Comparison of ENCODE assay signal across 7 cellular contexts in the genomic region with DNA sequence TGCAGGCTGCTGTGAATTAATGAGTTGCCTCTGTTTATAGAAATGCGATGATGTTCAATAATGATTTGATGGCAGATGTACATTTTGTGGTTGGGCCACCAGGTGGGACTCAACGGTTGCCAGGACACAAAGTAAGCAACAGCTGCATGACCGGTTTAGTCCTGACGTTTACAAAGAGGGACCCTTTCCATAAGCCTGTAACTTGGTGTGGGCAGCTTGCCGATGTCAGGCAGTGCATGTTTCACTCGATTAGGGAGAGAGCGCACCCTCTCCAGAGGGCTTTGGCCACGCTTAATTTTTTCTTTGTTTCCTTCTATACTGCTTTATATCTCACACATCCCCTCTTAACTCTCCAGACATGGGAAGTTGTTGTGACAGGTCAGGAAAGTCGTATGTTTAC. TPM values are rescaled to one million over a fixed set of nuclear protein-coding genes. Genes with fewer than 3 reads are reported as not detected.
DNase-seq lines count a peak whose midpoint lies in the region; ATAC-seq and TF ChIP-seq lines count a peak whose summit lies in the region.

No MANE protein-coding gene starts in this region.

- no peak for ATAC-seq in GM21515 (IDR thresholded peaks at IDR 0.05; ENCODE audit: unreplicated experiment)

- H3K4me3 ChIP-seq in mammary epithelial cell (replicated peaks in 1 of 3; ENCODE audit: insufficient read depth in 1 of 3, low read depth in 2 of 3, low read length in 3 of 3) (peak overlapping the region in 2 of 3 experiments; percentile 22 to 33), lower leg skin (ENCODE audit: low read depth, poor library complexity, severe bottlenecking) (no peak overlapping the region)

- TF ChIP-seq CTCF in mammary epithelial cell (conservative IDR thresholded peaks at IDR 0.05 in 1 of 2, IDR thresholded peaks at IDR 0.05 in 1 of 2; ENCODE audit: extremely low read depth in 1 of 2, insufficient read depth in 1 of 2, low read depth in 1 of 2, low read length in 2 of 2) (no peak), lower leg skin (IDR thresholded peaks at IDR 0.05) (no peak)

- BruUV-seq in mammary epithelial cell (replicated peaks; lab: Mats Ljungman, UMichigan) = no TSS peak

- no peaks in the 10 kb centered on the region for H4K20me1 ChIP-seq in mammary epithelial cell (ENCODE audit: insufficient read depth, low read length)

- DNase-seq in NCI-H1694 (lab: John Stamatoyannopoulos, UW) = peak; percentile 61
- DNase-seq in mammary epithelial cell = no peak
- peak; percentile 71 for DNase-seq in medulla oblongata (ENCODE audit: extremely low spot score)
- DNase-seq in ureter (ENCODE audit: low spot score) = peak; percentile 45
- no peak for DNase-seq in stimulated activated CD4-positive, alpha-beta T cell treated with anti-CD3 and anti-CD28 coated beads, Interleukin-4, amount 100 ng/mL, for 24 hours
- DNase-seq in lower leg skin (ENCODE audit: low spot score in 2 of 2) = no peak

- H3K36me3 ChIP-seq in mammary epithelial cell (ENCODE audit: insufficient read depth, low read length) = peaks cover 7% of the 10 kb centered on the region

- dilution Hi-C loops in mammary epithelial cell (cut with HindIII; ENCODE audit: low sequenced_read_pairs) = no loop called here

- peak overlapping the region; percentile 86 for H3K4me2 ChIP-seq in mammary epithelial cell (ENCODE audit: insufficient read depth, low read depth, low read length)

- TF ChIP-seq POLR2A in lower leg skin (IDR thresholded peaks at IDR 0.05) = no peak

- H3K27me3 ChIP-seq in mammary epithelial cell (ENCODE audit: insufficient read depth, low read length) = no peaks in the 10 kb centered on the region

- CTCF ChIA-PET in mammary epithelial cell (lab: Charles Lee; ENCODE audit: low non-redundant PET) = no interaction called here

- H3K4me1 ChIP-seq in mammary epithelial cell (ENCODE audit: insufficient read depth, low read length) = peaks cover 37% of the 10 kb centered on the region

- H3K9me3 ChIP-seq in mammary epithelial cell (replicated peaks; ENCODE audit: insufficient read depth, low read length) = no peaks in the 10 kb centered on the region

- intact Hi-C loops in mammary epithelial cell (cut with micrococcal nuclease) (loop anchor here (2.0 to 5.0 kb wide), 3 partner anchors 107 to 242 kb away; no protein-coding TSS in a partner anchor), lower leg skin (cut with DNase I; ENCODE audit: low total_unique reads) (no loop called here)

- 11% methylated on average over 8 of the region's 9 CpGs for WGBS in mammary epithelial cell (ENCODE audit: low coverage, missing lambda C conversion rate)
- WGBS in lower leg skin, 2 donors = 28 to 39% methylated on average over 9 of the region's 9 CpGs

- peak overlapping the region; percentile 0 for H3K27ac ChIP-seq in mammary epithelial cell (ENCODE audit: insufficient read depth, low read depth, low read length)

- H3K79me2 ChIP-seq in mammary epithelial cell (ENCODE audit: insufficient read depth, low read length) = peaks cover 79% of the 10 kb centered on the region

- in situ Hi-C loops in mammary epithelial cell (cut with MboI; ENCODE audit: low sequenced_read_pairs in 2 of 2) = no loop called here

- peak overlapping the region; percentile 51 for H3K9ac ChIP-seq in mammary epithelial cell (ENCODE audit: insufficient read depth, low read length)

- H2AFZ ChIP-seq in mammary epithelial cell (ENCODE audit: low read depth, low read length) = no peak overlapping the region

RNA-seq across cellular contexts. Expression of a gene that starts 1.4 kb away (rescaled TPM):
- total RNA-seq in mammary epithelial cell = 10 to 100 TPM; 32.2 to 41.0 TPM
- 19.0 TPM for polyA plus RNA-seq in mammary epithelial cell
- polyA minus RNA-seq in mammary epithelial cell = 30.8 TPM
- total RNA-seq in ureter = 42.5 TPM
- 10 to 100 TPM; 36.0 to 37.6 (median 36.6) TPM for total RNA-seq in lower leg skin

Comparison
In these comparisons a context has a peak if more than half of its experiments do, and no peak if none do; other contexts are left out.
1. DNase-seq: peak in NCI-H1694 (single experiment), medulla oblongata (single experiment) and ureter (single experiment); none in mammary epithelial cell (single experiment), stimulated activated CD4-positive, alpha-beta T cell treated with anti-CD3 and anti-CD28 coated beads, Interleukin-4, amount 100 ng/mL, for 24 hours (single experiment) and lower leg skin (0 of 2).